ENCODE assay signal across 16 cellular contexts in the genomic region with DNA sequence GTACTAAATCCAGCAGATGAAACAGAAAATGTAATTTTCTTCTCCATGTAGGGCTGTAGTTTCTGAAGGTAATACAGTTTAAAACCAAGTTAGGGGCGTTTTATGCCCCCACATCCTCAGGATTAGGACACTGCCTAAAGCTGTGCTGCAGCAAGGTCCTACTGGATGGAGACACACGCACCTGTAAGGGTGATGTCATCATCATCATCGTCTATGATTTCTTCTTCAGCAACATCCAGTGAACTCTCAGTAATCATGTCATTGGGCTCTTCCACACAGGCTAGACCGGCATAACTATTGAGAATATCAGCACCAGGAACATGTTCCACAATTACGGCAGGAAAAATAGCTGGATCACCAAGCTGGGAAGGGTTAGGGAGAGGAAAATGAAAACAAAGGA.
"Had no signal": no experiment of that assay in that cellular context is flagged by ENCODE, and none has a peak within 500 bp of the region (broad histone marks: within the 10 kb centered on the region; RNA-seq: fewer than 3 reads in every experiment).

No MANE protein-coding gene starts in this region.

- H3K4me3 ChIP-seq: breast epithelium, hepatocyte, left ventricle myocardium inferior, neural progenitor cell, skin epidermis, thyroid gland had no signal

- H3K4me1 Mint-ChIP-seq: neural progenitor cell had no signal

- H3K27ac ChIP-seq: breast epithelium, hepatocyte, left ventricle myocardium inferior, neural progenitor cell, parathyroid adenoma, skin epidermis, thyroid gland had no signal

- H3K4me1 ChIP-seq: neural progenitor cell, parathyroid adenoma had no signal

- H3K4me3 Mint-ChIP-seq: activated CD4-positive, alpha-beta memory T cell treated with anti-CD3 and anti-CD28 coated beads, Interleukin-2, amount 10 ng/mL, durations not matched to agents 7 days and 5 days; activated naive CD8-positive, alpha-beta T cell treated with anti-CD3 and anti-CD28 coated beads, Interleukin-2, amount 10 ng/mL, durations not matched to agents 7 days and 5 days; neural progenitor cell had no signal

- H3K9me3 ChIP-seq: breast epithelium, left ventricle myocardium inferior, thyroid gland had no signal

- H3K36me3 ChIP-seq: neural progenitor cell had no signal

- H3K27ac Mint-ChIP-seq: activated CD4-positive, alpha-beta memory T cell treated with anti-CD3 and anti-CD28 coated beads, Interleukin-2, amount 10 ng/mL, durations not matched to agents 7 days and 5 days; neural progenitor cell had no signal

- H3K27me3 ChIP-seq: breast epithelium, hepatocyte, neural progenitor cell, thyroid gland had no signal

- DNase-seq: activated CD4-positive, alpha-beta memory T cell treated with anti-CD3 and anti-CD28 coated beads, Interleukin-2, amount 10 ng/mL, durations not matched to agents 7 days and 5 days; activated CD4-positive, alpha-beta T cell treated with anti-CD3 and anti-CD28 coated beads for 1 hour; activated CD8-positive, alpha-beta memory T cell treated with anti-CD3 and anti-CD28 coated beads, Interleukin-2, amount 50 U/mL, for 48 hours; activated effector memory CD4-positive, alpha-beta T cell treated with Interleukin-2 at 50 U/mL for 16 hours; activated naive CD8-positive, alpha-beta T cell treated with anti-CD3 and anti-CD28 coated beads, Interleukin-2, amount 10 ng/mL, durations not matched to agents 7 days and 5 days; aorta; kidney; left ventricle myocardium inferior; mesenchymal stem cell; SW 1271; thyroid gland had no signal

- H3K27me3 Mint-ChIP-seq: activated CD4-positive, alpha-beta memory T cell treated with anti-CD3 and anti-CD28 coated beads, Interleukin-2, amount 10 ng/mL, durations not matched to agents 7 days and 5 days; activated naive CD8-positive, alpha-beta T cell treated with anti-CD3 and anti-CD28 coated beads, Interleukin-2, amount 10 ng/mL, durations not matched to agents 7 days and 5 days had no signal
